1 cellular context compared by ENCODE assay signal in the genomic region with DNA sequence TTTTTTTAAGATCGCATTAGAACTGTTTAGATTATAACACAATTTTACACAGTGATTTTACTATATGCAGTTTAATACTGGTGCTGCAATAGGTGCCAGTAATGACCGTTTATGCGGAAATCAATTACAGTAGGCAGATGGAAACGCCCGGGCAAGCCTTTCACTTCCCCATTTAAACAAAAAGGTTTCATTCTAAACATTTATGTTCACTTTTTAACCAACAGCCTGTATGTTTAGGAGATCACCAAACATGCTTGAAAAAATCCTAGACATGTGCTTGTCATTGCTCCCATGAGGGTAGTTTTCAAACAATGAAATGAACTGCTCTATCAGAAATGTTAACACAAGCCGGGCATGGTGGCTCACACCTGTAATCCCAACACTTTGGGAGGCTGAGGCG.
TF ChIP-seq lines count a peak whose summit lies in the region.

No MANE protein-coding gene starts in this region.

TF ChIP-seq in GM12878, 131 proteins besides CTCF, POLR2A, EP300 and RAD21 (continued from another document and continues in another):
- TF ChIP-seq KAT2A (conservative IDR thresholded peaks at IDR 0.05; ENCODE audit: control insufficient read depth, low read depth, low read length) (no peak), RFX5 (IDR thresholded peaks at IDR 0.05; ENCODE audit: low read depth, low read length) (no peak), CHD2 (IDR thresholded peaks at IDR 0.05; ENCODE audit: borderline replicate concordance, low read depth, low read length) (no peak), MYB (IDR thresholded peaks at IDR 0.05; ENCODE audit: borderline replicate concordance, low read depth, low read length) (no peak), NR2F1 (conservative IDR thresholded peaks at IDR 0.05) (no peak), SMAD1 (IDR thresholded peaks at IDR 0.05; ENCODE audit: low read depth, partially characterized antibody) (no peak), RELA (IDR thresholded peaks at IDR 0.05; ENCODE audit: borderline replicate concordance, partially characterized antibody) (no peak), RAD51 (IDR thresholded peaks at IDR 0.05) (peak; percentile 35; the same call in 1 of the 2 replicates), BRCA1 (IDR thresholded peaks at IDR 0.05; ENCODE audit: low read depth, low read length) (no peak), WRNIP1 (IDR thresholded peaks at IDR 0.05; ENCODE audit: borderline replicate concordance, low read depth, low read length) (no peak), NFIC (IDR thresholded peaks at IDR 0.05; ENCODE audit: low read depth, low read length) (no peak), SRF (IDR thresholded peaks at IDR 0.05; ENCODE audit: low read depth in 2 of 2, low read length in 2 of 2) (no peak), MXI1 (IDR thresholded peaks at IDR 0.05; ENCODE audit: low read depth, low read length) (peak; percentile 24; the same call in 1 of the 2 replicates), DPF2 (IDR thresholded peaks at IDR 0.05) (peak; percentile 82), CREM (IDR thresholded peaks at IDR 0.05; ENCODE audit: low read depth) (no peak), RCOR1 (conservative IDR thresholded peaks at IDR 0.05; ENCODE audit: low read depth, low read length) (no peak), KDM1A (IDR thresholded peaks at IDR 0.05; ENCODE audit: borderline replicate concordance) (no peak), PAX8 (IDR thresholded peaks at IDR 0.05) (no peak), PAX5 (IDR thresholded peaks at IDR 0.05; ENCODE audit: borderline replicate concordance, low read depth, low read length) (no peak), ZNF24 (IDR thresholded peaks at IDR 0.05) (no peak), MYC (IDR thresholded peaks at IDR 0.05; ENCODE audit: insufficient read depth, insufficient read length, insufficient replicate concordance, low read length, severe bottlenecking) (no peak), RB1 (IDR thresholded peaks at IDR 0.05; ENCODE audit: borderline replicate concordance) (no peak), NFYA (IDR thresholded peaks at IDR 0.05; ENCODE audit: borderline replicate concordance, low read depth, low read length) (no peak), ZNF622 (IDR thresholded peaks at IDR 0.05) (no peak), SUPT20H (IDR thresholded peaks at IDR 0.05; ENCODE audit: borderline replicate concordance, control insufficient read depth, low read depth, low read length) (no peak), FOS (IDR thresholded peaks at IDR 0.05; ENCODE audit: borderline replicate concordance, extremely low read depth, insufficient read length) (no peak), ATF7 (IDR thresholded peaks at IDR 0.05; ENCODE audit: low read depth) (peak; percentile 50; the same call in 1 of the 2 replicates), MTA3 (IDR thresholded peaks at IDR 0.05; ENCODE audit: borderline replicate concordance, low read length) (peak; percentile 41; the same call in 1 of the 2 replicates), SMC3 (IDR thresholded peaks at IDR 0.05; ENCODE audit: borderline replicate concordance, low read length) (no peak), ASH2L (IDR thresholded peaks at IDR 0.05; ENCODE audit: borderline replicate concordance, low read depth) (no peak), SMAD5 (IDR thresholded peaks at IDR 0.05; ENCODE audit: low read depth) (no peak), FOXK2 (IDR thresholded peaks at IDR 0.05) (no peak), HDAC2 (IDR thresholded peaks at IDR 0.05) (no peak), YBX1 (IDR thresholded peaks at IDR 0.05) (no peak), NRF1 (conservative IDR thresholded peaks at IDR 0.05; ENCODE audit: low read depth, low read length) (no peak), SREBF2 (IDR thresholded peaks at IDR 0.05; ENCODE audit: low read length) (no peak), CHD1 (IDR thresholded peaks at IDR 0.05; ENCODE audit: low read depth, low read length) (no peak), SUZ12 (IDR thresholded peaks at IDR 0.05; ENCODE audit: unreplicated experiment) (no peak), MTA2 (IDR thresholded peaks at IDR 0.05; ENCODE audit: low read depth) (peak; percentile 56), JUND (IDR thresholded peaks at IDR 0.05; ENCODE audit: low read depth, low read length) (no peak), TCF12 (IDR thresholded peaks at IDR 0.05; ENCODE audit: low read depth, low read length) (no peak)
- TF ChIP-seq, protein P1, sequence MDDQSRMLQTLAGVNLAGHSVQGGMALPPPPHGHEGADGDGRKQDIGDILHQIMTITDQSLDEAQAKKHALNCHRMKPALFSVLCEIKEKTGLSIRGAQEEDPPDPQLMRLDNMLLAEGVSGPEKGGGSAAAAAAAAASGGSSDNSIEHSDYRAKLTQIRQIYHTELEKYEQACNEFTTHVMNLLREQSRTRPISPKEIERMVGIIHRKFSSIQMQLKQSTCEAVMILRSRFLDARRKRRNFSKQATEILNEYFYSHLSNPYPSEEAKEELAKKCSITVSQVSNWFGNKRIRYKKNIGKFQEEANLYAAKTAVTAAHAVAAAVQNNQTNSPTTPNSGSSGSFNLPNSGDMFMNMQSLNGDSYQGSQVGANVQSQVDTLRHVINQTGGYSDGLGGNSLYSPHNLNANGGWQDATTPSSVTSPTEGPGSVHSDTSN (IDR thresholded peaks at IDR 0.05; ENCODE audit: insufficient replicate concordance, low read depth, low read length), result no peak
- TF ChIP-seq, protein P2, sequence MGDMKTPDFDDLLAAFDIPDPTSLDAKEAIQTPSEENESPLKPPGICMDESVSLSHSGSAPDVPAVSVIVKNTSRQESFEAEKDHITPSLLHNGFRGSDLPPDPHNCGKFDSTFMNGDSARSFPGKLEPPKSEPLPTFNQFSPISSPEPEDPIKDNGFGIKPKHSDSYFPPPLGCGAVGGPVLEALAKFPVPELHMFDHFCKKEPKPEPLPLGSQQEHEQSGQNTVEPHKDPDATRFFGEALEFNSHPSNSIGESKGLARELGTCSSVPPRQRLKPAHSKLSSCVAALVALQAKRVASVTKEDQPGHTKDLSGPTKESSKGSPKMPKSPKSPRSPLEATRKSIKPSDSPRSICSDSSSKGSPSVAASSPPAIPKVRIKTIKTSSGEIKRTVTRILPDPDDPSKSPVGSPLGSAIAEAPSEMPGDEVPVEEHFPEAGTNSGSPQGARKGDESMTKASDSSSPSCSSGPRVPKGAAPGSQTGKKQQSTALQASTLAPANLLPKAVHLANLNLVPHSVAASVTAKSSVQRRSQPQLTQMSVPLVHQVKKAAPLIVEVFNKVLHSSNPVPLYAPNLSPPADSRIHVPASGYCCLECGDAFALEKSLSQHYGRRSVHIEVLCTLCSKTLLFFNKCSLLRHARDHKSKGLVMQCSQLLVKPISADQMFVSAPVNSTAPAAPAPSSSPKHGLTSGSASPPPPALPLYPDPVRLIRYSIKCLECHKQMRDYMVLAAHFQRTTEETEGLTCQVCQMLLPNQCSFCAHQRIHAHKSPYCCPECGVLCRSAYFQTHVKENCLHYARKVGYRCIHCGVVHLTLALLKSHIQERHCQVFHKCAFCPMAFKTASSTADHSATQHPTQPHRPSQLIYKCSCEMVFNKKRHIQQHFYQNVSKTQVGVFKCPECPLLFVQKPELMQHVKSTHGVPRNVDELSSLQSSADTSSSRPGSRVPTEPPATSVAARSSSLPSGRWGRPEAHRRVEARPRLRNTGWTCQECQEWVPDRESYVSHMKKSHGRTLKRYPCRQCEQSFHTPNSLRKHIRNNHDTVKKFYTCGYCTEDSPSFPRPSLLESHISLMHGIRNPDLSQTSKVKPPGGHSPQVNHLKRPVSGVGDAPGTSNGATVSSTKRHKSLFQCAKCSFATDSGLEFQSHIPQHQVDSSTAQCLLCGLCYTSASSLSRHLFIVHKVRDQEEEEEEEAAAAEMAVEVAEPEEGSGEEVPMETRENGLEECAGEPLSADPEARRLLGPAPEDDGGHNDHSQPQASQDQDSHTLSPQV (IDR thresholded peaks at IDR 0.05), result no peak
- TF ChIP-seq, protein P3, sequence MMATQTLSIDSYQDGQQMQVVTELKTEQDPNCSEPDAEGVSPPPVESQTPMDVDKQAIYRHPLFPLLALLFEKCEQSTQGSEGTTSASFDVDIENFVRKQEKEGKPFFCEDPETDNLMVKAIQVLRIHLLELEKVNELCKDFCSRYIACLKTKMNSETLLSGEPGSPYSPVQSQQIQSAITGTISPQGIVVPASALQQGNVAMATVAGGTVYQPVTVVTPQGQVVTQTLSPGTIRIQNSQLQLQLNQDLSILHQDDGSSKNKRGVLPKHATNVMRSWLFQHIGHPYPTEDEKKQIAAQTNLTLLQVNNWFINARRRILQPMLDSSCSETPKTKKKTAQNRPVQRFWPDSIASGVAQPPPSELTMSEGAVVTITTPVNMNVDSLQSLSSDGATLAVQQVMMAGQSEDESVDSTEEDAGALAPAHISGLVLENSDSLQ (IDR thresholded peaks at IDR 0.05), result 0 out of 2 replicates have a peak, but pooled peaks have one; percentile 8
- TF ChIP-seq, protein P4, sequence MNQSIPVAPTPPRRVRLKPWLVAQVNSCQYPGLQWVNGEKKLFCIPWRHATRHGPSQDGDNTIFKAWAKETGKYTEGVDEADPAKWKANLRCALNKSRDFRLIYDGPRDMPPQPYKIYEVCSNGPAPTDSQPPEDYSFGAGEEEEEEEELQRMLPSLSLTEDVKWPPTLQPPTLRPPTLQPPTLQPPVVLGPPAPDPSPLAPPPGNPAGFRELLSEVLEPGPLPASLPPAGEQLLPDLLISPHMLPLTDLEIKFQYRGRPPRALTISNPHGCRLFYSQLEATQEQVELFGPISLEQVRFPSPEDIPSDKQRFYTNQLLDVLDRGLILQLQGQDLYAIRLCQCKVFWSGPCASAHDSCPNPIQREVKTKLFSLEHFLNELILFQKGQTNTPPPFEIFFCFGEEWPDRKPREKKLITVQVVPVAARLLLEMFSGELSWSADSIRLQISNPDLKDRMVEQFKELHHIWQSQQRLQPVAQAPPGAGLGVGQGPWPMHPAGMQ (IDR thresholded peaks at IDR 0.05; ENCODE audit: borderline replicate concordance), result no peak
- TF ChIP-seq, protein P5, sequence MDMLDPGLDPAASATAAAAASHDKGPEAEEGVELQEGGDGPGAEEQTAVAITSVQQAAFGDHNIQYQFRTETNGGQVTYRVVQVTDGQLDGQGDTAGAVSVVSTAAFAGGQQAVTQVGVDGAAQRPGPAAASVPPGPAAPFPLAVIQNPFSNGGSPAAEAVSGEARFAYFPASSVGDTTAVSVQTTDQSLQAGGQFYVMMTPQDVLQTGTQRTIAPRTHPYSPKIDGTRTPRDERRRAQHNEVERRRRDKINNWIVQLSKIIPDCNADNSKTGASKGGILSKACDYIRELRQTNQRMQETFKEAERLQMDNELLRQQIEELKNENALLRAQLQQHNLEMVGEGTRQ (IDR thresholded peaks at IDR 0.05; ENCODE audit: borderline replicate concordance, low read depth, low read length), result no peak
- TF ChIP-seq, protein P6, sequence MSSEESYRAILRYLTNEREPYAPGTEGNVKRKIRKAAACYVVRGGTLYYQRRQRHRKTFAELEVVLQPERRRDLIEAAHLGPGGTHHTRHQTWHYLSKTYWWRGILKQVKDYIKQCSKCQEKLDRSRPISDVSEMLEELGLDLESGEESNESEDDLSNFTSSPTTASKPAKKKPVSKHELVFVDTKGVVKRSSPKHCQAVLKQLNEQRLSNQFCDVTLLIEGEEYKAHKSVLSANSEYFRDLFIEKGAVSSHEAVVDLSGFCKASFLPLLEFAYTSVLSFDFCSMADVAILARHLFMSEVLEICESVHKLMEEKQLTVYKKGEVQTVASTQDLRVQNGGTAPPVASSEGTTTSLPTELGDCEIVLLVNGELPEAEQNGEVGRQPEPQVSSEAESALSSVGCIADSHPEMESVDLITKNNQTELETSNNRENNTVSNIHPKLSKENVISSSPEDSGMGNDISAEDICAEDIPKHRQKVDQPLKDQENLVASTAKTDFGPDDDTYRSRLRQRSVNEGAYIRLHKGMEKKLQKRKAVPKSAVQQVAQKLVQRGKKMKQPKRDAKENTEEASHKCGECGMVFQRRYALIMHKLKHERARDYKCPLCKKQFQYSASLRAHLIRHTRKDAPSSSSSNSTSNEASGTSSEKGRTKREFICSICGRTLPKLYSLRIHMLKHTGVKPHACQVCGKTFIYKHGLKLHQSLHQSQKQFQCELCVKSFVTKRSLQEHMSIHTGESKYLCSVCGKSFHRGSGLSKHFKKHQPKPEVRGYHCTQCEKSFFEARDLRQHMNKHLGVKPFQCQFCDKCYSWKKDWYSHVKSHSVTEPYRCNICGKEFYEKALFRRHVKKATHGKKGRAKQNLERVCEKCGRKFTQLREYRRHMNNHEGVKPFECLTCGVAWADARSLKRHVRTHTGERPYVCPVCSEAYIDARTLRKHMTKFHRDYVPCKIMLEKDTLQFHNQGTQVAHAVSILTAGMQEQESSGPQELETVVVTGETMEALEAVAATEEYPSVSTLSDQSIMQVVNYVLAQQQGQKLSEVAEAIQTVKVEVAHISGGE (CRISPR knock-in tag; IDR thresholded peaks at IDR 0.05), result no peak
- TF ChIP-seq, protein P7, sequence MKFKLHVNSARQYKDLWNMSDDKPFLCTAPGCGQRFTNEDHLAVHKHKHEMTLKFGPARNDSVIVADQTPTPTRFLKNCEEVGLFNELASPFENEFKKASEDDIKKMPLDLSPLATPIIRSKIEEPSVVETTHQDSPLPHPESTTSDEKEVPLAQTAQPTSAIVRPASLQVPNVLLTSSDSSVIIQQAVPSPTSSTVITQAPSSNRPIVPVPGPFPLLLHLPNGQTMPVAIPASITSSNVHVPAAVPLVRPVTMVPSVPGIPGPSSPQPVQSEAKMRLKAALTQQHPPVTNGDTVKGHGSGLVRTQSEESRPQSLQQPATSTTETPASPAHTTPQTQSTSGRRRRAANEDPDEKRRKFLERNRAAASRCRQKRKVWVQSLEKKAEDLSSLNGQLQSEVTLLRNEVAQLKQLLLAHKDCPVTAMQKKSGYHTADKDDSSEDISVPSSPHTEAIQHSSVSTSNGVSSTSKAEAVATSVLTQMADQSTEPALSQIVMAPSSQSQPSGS (IDR thresholded peaks at IDR 0.05; ENCODE audit: low read length), result 0 out of 2 replicates have a peak, but pooled peaks have one; percentile 20
- TF ChIP-seq, protein P8, sequence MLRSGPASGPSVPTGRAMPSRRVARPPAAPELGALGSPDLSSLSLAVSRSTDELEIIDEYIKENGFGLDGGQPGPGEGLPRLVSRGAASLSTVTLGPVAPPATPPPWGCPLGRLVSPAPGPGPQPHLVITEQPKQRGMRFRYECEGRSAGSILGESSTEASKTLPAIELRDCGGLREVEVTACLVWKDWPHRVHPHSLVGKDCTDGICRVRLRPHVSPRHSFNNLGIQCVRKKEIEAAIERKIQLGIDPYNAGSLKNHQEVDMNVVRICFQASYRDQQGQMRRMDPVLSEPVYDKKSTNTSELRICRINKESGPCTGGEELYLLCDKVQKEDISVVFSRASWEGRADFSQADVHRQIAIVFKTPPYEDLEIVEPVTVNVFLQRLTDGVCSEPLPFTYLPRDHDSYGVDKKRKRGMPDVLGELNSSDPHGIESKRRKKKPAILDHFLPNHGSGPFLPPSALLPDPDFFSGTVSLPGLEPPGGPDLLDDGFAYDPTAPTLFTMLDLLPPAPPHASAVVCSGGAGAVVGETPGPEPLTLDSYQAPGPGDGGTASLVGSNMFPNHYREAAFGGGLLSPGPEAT (IDR thresholded peaks at IDR 0.05; ENCODE audit: low read depth), result 0 out of 2 replicates have a peak, but pooled peaks have one; percentile 13
